In the genomic region with DNA sequence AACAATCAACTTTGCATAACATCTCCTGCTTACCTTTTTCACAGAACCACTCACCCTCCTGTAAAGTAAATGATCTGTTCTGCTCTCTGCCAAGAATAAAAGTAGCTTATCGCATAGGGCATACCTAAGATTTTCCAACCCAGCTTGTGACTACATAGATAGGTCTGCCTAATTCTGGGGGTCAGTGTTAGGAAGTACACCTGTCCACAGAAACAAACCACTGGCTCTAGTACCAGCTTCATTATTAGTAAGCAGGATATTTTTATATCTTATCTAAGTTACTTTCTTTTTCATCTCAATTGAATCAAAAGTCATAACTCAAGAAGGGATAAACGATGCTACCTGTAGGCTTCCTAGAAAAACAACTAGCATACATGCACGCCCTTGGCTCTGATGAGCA, we compare ENCODE assay signal across 2 cellular contexts.
TF ChIP-seq lines count a peak whose summit lies in the region.

No MANE protein-coding gene starts in this region.

TF ChIP-seq in A549, 52 proteins besides CTCF, POLR2A, EP300 and RAD21:
- TF ChIP-seq CBX8 (IDR thresholded peaks at IDR 0.05) (no peak), CEBPB (IDR thresholded peaks at IDR 0.05) (no peak), CHD2 (IDR thresholded peaks at IDR 0.05; ENCODE audit: low read length, partially characterized antibody) (no peak), EHF (CRISPR knock-in tag; IDR thresholded peaks at IDR 0.05) (no peak), BHLHE40 (IDR thresholded peaks at IDR 0.05; ENCODE audit: low read depth, low read length) (no peak), TP53 (CRISPR knock-in tag; IDR thresholded peaks at IDR 0.05) (no peak), ELK1 (IDR thresholded peaks at IDR 0.05; ENCODE audit: low read depth, low read length) (no peak), RCOR1 (IDR thresholded peaks at IDR 0.05; ENCODE audit: low read depth, low read length) (no peak), HOXB5 (CRISPR knock-in tag; IDR thresholded peaks at IDR 0.05) (no peak), EHMT2 (IDR thresholded peaks at IDR 0.05; ENCODE audit: low read depth) (no peak), HDAC2 (IDR thresholded peaks at IDR 0.05) (no peak), ZNF302 (CRISPR knock-in tag; IDR thresholded peaks at IDR 0.05) (no peak), ESRRA (IDR thresholded peaks at IDR 0.05; ENCODE audit: borderline replicate concordance, low read length) (no peak), MYC (IDR thresholded peaks at IDR 0.05; ENCODE audit: borderline replicate concordance, low read length) (no peak)

TF ChIP-seq in H1, 55 proteins besides CTCF, POLR2A, EP300 and RAD21:
- TF ChIP-seq GTF2F1 (IDR thresholded peaks at IDR 0.05; ENCODE audit: borderline replicate concordance, low read depth, low read length) = no peak
- no peak for TF ChIP-seq NANOG (IDR thresholded peaks at IDR 0.05; ENCODE audit: insufficient read depth, low read depth, low read length, poor library complexity, severe bottlenecking)
- TF ChIP-seq TEAD4 (IDR thresholded peaks at IDR 0.05; ENCODE audit: low read depth, low read length) = no peak
